In genomic region chr1:2391385-2392070, GRCh38 we compare ENCODE assay signal across 8 cellular contexts. TPM values are rescaled to one million over a fixed set of nuclear protein-coding genes. Genes with fewer than 3 reads are reported as not detected.
A peak's percentile ranks its signal among the peaks of the same experiment; 100 is the strongest.
DNase-seq lines count a peak whose midpoint lies in the region; ATAC-seq and TF ChIP-seq lines count a peak whose summit lies in the region.

MORN1 (minus strand) TSS chr1:2391554; CDS start chr1:2391533, 21 bp downstream.
RER1 (plus strand) TSS chr1:2391841; CDS start chr1:2395791, 3,950 bp downstream.

- H3K27ac ChIP-seq in H9 (ENCODE audit: insufficient read length, low read depth, low read length) = no peak within 1 kb of the TSS

- peaks cover 7% of the 10 kb centered on the region; the same call in 1 of the 2 replicates for H3K36me3 ChIP-seq in ES-I3 (ENCODE audit: insufficient read depth, low read length)

- H2BK120ac ChIP-seq in H9 (ENCODE audit: low read depth, low read length, poor library complexity, severe bottlenecking) = no peak within 1 kb of the TSS

- H3K79me2 ChIP-seq in H9 (ENCODE audit: insufficient read depth, low read length) = peaks cover 5% of the 10 kb centered on the region; the same call in 1 of the 2 replicates

- peak within 1 kb of the TSS; percentile 88 for H3K4me2 ChIP-seq in H9 (ENCODE audit: insufficient read depth, insufficient read length, low read length)

- H2BK12ac ChIP-seq in H9 (ENCODE audit: insufficient read length, low read depth, low read length) = no peak within 1 kb of the TSS

- no peak within 1 kb of the TSS for H3K18ac ChIP-seq in H9 (ENCODE audit: insufficient read length, low read depth, low read length)

- H3K4me1 ChIP-seq in ES-I3 (ENCODE audit: insufficient read depth, low read length) = peaks cover 6% of the 10 kb centered on the region; the same call in 1 of the 2 replicates
- H3K4me1 ChIP-seq in H9 (ENCODE audit: insufficient read depth, low read length) = no peaks in the 10 kb centered on the region

- no peak within 1 kb of the TSS for H4K5ac ChIP-seq in H9 (ENCODE audit: insufficient read length, low read depth, low read length)

- H3K4me3 ChIP-seq in fibroblast of pulmonary artery (replicated peaks; ENCODE audit: low read depth, low read length) = peak within 1 kb of the TSS; percentile 82

- WGBS in H9 (ENCODE audit: extremely low coverage, insufficient read length, low lambda C conversion rate) = no CpG with 5 or more reads among the region's 95 CpGs

- peaks cover 11% of the 10 kb centered on the region for H3K79me1 ChIP-seq in H9 (ENCODE audit: insufficient read depth, low read depth, low read length, poor library complexity, severe bottlenecking)

- intact Hi-C loops in natural killer cell (cut with micrococcal nuclease) = loop anchor here (1.0 kb wide), 1 partner anchor 21 kb away; the partner anchor contains the start of gene PEX10

- H3K4ac ChIP-seq in H9 (ENCODE audit: low read depth, low read length) = no peak within 1 kb of the TSS

- H3K4me1 Mint-ChIP-seq in H9 = peaks cover 9 to 20% of the 10 kb centered on the region in 2 experiments
- peaks cover 28 to 38% of the 10 kb centered on the region in 2 donors for H3K4me1 Mint-ChIP-seq in natural killer cell

- peak within 1 kb of the TSS in 1 of 3 experiments; percentile 79; a peak in 3 of 7 replicates for H3K27ac Mint-ChIP-seq in H9
- peak within 1 kb of the TSS; percentile 77 to 90 for H3K27ac Mint-ChIP-seq in natural killer cell

- TF ChIP-seq POLR2A in Raji (IDR thresholded peaks at IDR 0.05; ENCODE audit: insufficient read depth, low read depth, low read length) = peak; percentile 92

- H3K14ac ChIP-seq in H9 (ENCODE audit: insufficient read depth, low read length) = 0 out of 2 replicates have a peak within 1 kb of the TSS, but pooled peaks have one; percentile 60

- no peak within 1 kb of the TSS for H2BK20ac ChIP-seq in H9 (ENCODE audit: low read depth, low read length, poor library complexity, severe bottlenecking)

- H4K91ac ChIP-seq in H9 (ENCODE audit: insufficient read length, low read depth, low read length) = no peak within 1 kb of the TSS

- peaks cover 5 to 43% (median 30%) of the 10 kb centered on the region in 3 experiments; a peak in 6 of 7 replicates for H3K36me3 Mint-ChIP-seq in H9 (ENCODE audit: insufficient read depth in 1 of 3, low read depth in 3 of 3)
- H3K36me3 Mint-ChIP-seq in natural killer cell = no peaks in the 10 kb centered on the region

- H3K27me3 Mint-ChIP-seq in H9 (ENCODE audit: low read depth) (no peaks in the 10 kb centered on the region), natural killer cell (ENCODE audit: low read depth in 2 of 2) (no peaks in the 10 kb centered on the region)

- peaks cover 6% of the 10 kb centered on the region for H3K23me2 ChIP-seq in H9 (ENCODE audit: insufficient read length, low read depth, low read length, poor library complexity, severe bottlenecking)

- no peak within 1 kb of the TSS for H2BK5ac ChIP-seq in H9 (ENCODE audit: insufficient read length, low read length)

- H4K8ac ChIP-seq in H9 (replicated peaks; ENCODE audit: insufficient read length, low read depth, low read length) = no peak within 1 kb of the TSS

- H3K4me3 Mint-ChIP-seq in H9 = peak within 1 kb of the TSS; percentile 81 to 92
- H3K4me3 Mint-ChIP-seq in natural killer cell = peak within 1 kb of the TSS; percentile 89

- no peaks in the 10 kb centered on the region for H3K27me3 ChIP-seq in H9 (ENCODE audit: insufficient read depth, low read length)

- H3K9me3 Mint-ChIP-seq in H9 = no peaks in the 10 kb centered on the region
- H3K9me3 Mint-ChIP-seq in natural killer cell = no peaks in the 10 kb centered on the region

- H3K23ac ChIP-seq in H9 (ENCODE audit: insufficient read length, low read depth, low read length) = no peak within 1 kb of the TSS

- DNase-seq in H9 (peak; percentile 98), M059J (ENCODE audit: low read depth) (peak; percentile 98), fibroblast of pulmonary artery (ENCODE audit: low read depth) (peak; percentile 99), natural killer cell (peak; percentile 97)
- peak; percentile 100 for DNase-seq in activated effector memory CD4-positive, alpha-beta T cell treated with anti-CD3 and anti-CD28 coated beads, Interleukin-2, amount 50 U/mL, for 16 hours
- DNase-seq in stimulated activated naive CD4-positive, alpha-beta T cell (lab: John Stamatoyannopoulos, UW) = peak; percentile 95 to 99 (median 98)

- peak within 1 kb of the TSS; percentile 95 for H3K9ac ChIP-seq in ES-I3 (ENCODE audit: low read depth, low read length)
- peak within 1 kb of the TSS; percentile 81 for H3K9ac ChIP-seq in H9 (ENCODE audit: extremely low read depth, insufficient read length, low read length)

- H2AK5ac ChIP-seq in H9 (ENCODE audit: insufficient read length, low read length) = no peak within 1 kb of the TSS

- H3K9me3 ChIP-seq in ES-I3 (ENCODE audit: control insufficient read depth, insufficient read depth, low read length) = no peaks in the 10 kb centered on the region
- H3K9me3 ChIP-seq in H9 (ENCODE audit: control insufficient read depth, low read depth, low read length) = no peaks in the 10 kb centered on the region

- ATAC-seq in natural killer cell = peak; percentile 94 to 99 (median 95)

- no peak within 1 kb of the TSS for H3K56ac ChIP-seq in H9 (ENCODE audit: insufficient read length, low read depth, low read length)

- H3T11ph ChIP-seq in H9 (ENCODE audit: low read length) = no peak within 1 kb of the TSS

- no peak within 1 kb of the TSS for H2BK15ac ChIP-seq in H9 (ENCODE audit: low read depth, low read length)

- peaks cover 2% of the 10 kb centered on the region for H4K20me1 ChIP-seq in H9 (ENCODE audit: control insufficient read depth, insufficient read depth, insufficient read length)

- H2AFZ ChIP-seq in H9 (ENCODE audit: low read length) = no peak within 1 kb of the TSS

- no peak for TF ChIP-seq CTCF in H9 (conservative IDR thresholded peaks at IDR 0.05)
- no peak for TF ChIP-seq CTCF in fibroblast of pulmonary artery (IDR thresholded peaks at IDR 0.05; ENCODE audit: low read length, missing control alignments)
- TF ChIP-seq CTCF in natural killer cell (IDR thresholded peaks at IDR 0.05) = no peak

RNA-seq across cellular contexts. Expression of gene MORN1, which starts in this region (rescaled TPM):
- total RNA-seq in H9 (2021) = 12.7 and 14.3 TPM in 2 replicates
- 6.7 and 11.0 TPM in 2 replicates for total RNA-seq in M059J (2014; rRNA removed; shearing (Covaris generic))
- 1 to 10 TPM; 8.0 to 9.3 (median 8.8) TPM for total RNA-seq in natural killer cell

RNA-seq across cellular contexts. Expression of gene RER1, which starts in this region (rescaled TPM):
- 110 and 118 TPM in 2 replicates for total RNA-seq in H9 (2021)
- 135 and 233 TPM in 2 replicates for total RNA-seq in M059J (2014; rRNA removed; shearing (Covaris generic))
- 10 to 100 TPM; 89.2 to 98.9 (median 91.9) TPM for total RNA-seq in natural killer cell
